ENCODE assay signal across 27 cellular contexts in the genomic region with DNA sequence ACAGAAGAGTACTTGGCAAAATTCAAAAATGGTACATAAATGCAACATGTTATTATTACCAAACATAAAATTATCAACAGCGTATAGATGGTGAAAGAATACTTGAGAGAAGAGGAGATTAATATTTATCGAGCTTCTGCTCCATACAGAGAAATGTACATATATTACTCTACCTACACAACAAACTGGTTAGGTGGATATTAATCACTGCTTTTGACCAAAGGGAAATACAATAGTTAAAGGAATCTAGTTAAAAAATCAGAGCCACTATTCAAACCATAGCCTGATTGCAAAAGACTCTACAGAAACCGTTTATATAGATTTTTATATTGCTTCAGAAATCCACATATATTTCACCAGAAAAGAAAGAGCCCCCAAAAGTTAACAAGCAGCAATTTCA.
"Had no signal": no experiment of that assay in that cellular context is flagged by ENCODE, and none has a peak within 500 bp of the region (broad histone marks: within the 10 kb centered on the region; RNA-seq: fewer than 3 reads in every experiment).

No MANE protein-coding gene starts in this region.

- H3K27me3 ChIP-seq: dorsolateral prefrontal cortex, esophagus squamous epithelium, gastrocnemius medialis, heart right ventricle, left lung had no signal

- DNase-seq: dermis blood vessel endothelial cell; dorsolateral prefrontal cortex; effector CD4-positive, alpha-beta T cell; effector memory CD4-positive, alpha-beta T cell; erythroblast; esophagus squamous epithelium; foreskin fibroblast; foreskin melanocyte; gastrocnemius medialis; glutamatergic neuron; head of caudate nucleus; heart right ventricle; hippocampal formation; left cardiac atrium; left lung; left ventricle myocardium superior; lower lobe of right lung; mesenchymal stem cell; mucosa of descending colon; naive B cell had no signal

- H3K9me3 ChIP-seq: esophagus squamous epithelium, gastrocnemius medialis, heart right ventricle, left lung, lower lobe of right lung, mucosa of descending colon had no signal

- H3K4me1 ChIP-seq: esophagus squamous epithelium, gastrocnemius medialis, heart right ventricle, lower lobe of right lung had no signal

- ATAC-seq: esophagus mucosa, gastrocnemius medialis, heart right ventricle, left cardiac atrium, left ventricle myocardium superior, lower lobe of right lung, mucosa of descending colon had no signal

- H3K4me3 ChIP-seq: coronary artery, dorsolateral prefrontal cortex, esophagus squamous epithelium, gastrocnemius medialis, heart right ventricle, left lung, lower lobe of right lung, mucosa of descending colon had no signal

- H3K27ac ChIP-seq: coronary artery, dorsolateral prefrontal cortex, epithelial cell of prostate, esophagus squamous epithelium, gastrocnemius medialis, heart right ventricle, left lung, lower lobe of right lung had no signal

- H3K36me3 ChIP-seq: esophagus squamous epithelium, gastrocnemius medialis, heart right ventricle, left lung, lower lobe of right lung had no signal

- FAIRE-seq: colon, endothelial cell of umbilical vein, islet of Langerhans, keratinocyte had no signal
